1 cellular context compared by ENCODE assay signal in genomic region chr1:36464605-36465393, GRCh38.
TF ChIP-seq lines count a peak whose summit lies in the region.

No MANE protein-coding gene starts in this region.

TF ChIP-seq in H1, 55 proteins besides CTCF, POLR2A, EP300 and RAD21:
- TF ChIP-seq NANOG (IDR thresholded peaks at IDR 0.05; ENCODE audit: insufficient read depth, low read depth, low read length, poor library complexity, severe bottlenecking) (no peak), ASH2L (IDR thresholded peaks at IDR 0.05; ENCODE audit: low read length) (no peak), TAF7 (optimal IDR thresholded peaks at IDR 0.05; ENCODE audit: borderline replicate concordance, low read depth, low read length) (no peak), TCF12 (IDR thresholded peaks at IDR 0.05; ENCODE audit: low read depth, low read length) (0 out of 2 replicates have a peak, but pooled peaks have one; percentile 12)
